In the genomic region with DNA sequence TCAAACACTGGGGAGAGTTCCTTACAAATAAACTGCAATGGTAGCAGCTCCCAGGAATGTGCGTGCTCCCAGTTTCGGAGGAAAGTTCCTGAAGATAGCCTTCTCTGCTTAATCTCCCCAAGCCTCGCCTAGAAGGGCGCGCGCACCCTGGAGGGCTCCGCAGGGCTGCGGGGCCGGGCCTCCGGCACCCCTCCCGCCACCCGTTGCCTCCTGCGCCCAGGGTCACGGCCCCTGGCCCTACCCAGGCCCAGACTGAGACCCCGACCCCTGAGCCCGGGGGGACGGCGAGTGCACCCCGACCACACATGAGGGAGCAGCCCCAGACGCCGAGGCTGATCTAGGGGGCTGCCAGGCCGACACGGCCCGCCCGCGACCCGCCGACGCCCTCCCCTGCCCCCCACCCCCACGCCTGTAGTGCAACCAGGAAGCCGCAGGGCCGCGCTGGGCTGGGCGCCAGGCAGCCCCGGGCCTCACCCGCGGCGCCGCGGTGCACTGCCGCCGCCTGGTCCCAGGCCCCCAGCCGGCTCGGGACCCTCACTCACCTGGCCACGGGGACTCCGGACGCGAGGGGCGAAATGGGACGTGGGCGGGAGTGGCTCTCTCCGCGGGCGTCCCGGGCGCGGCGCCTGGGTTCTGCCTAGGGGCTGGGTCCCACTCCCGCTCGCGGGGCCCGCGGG, we compare ENCODE assay signal across 8 cellular contexts. TPM values are rescaled to one million over a fixed set of nuclear protein-coding genes. Genes with fewer than 3 reads are reported as not detected.
DNase-seq lines count a peak whose midpoint lies in the region; ATAC-seq and TF ChIP-seq lines count a peak whose summit lies in the region.

No MANE protein-coding gene starts in this region.

- peaks cover 40% of the 10 kb centered on the region for H3K4me1 Mint-ChIP-seq in MCF 10A (ENCODE audit: insufficient read depth, unreplicated experiment)

- POLR2A ChIA-PET in MCF 10A (lab: Yijun Ruan, JAX) = interaction anchor here (0.6 to 3.4 kb wide), 18 partner anchors 9 to 126 kb away, joined by 3 to 31 read pairs (median 4); no protein-coding TSS in a partner anchor

- peak; percentile 42 for ATAC-seq in HG02852 (IDR thresholded peaks at IDR 0.05; ENCODE audit: unreplicated experiment)

- no peaks in the 10 kb centered on the region for H3K36me3 Mint-ChIP-seq in MCF 10A (ENCODE audit: insufficient read depth, unreplicated experiment)

- no peaks in the 10 kb centered on the region for H3K9me3 ChIP-seq in Peyer's patch

- H3K27ac ChIP-seq in Peyer's patch = peak overlapping the region; percentile 99 to 100 (median 99)

- TF ChIP-seq CTCF in Peyer's patch (IDR thresholded peaks at IDR 0.05) (peak in 2 of 6 experiments; percentile 3 to 23), MCF 10A (IDR thresholded peaks at IDR 0.05; ENCODE audit: unreplicated experiment) (no peak)

- no peaks in the 10 kb centered on the region for H3K27me3 Mint-ChIP-seq in MCF 10A (ENCODE audit: insufficient read depth, unreplicated experiment)

- CTCF ChIA-PET in MCF 10A (lab: Yijun Ruan, JAX) = interaction anchor here (0.6 to 1.5 kb wide), 4 partner anchors 9 to 137 kb away, joined by 3 to 4 read pairs (median 4); no protein-coding TSS in a partner anchor

- BruUV-seq in MCF 10A (replicated peaks; lab: Mats Ljungman, UMichigan) = no TSS peak

- TF ChIP-seq POLR2A in Peyer's patch (IDR thresholded peaks at IDR 0.05) = no peak

- peak; percentile 42 for DNase-seq in activated CD4-positive, alpha-beta T cell treated with anti-CD3 and anti-CD28 coated beads for 48 hours
- DNase-seq in activated CD4-positive, alpha-beta T cell treated with anti-CD3 and anti-CD28 coated beads for 1 hour = no peak
- DNase-seq in Peyer's patch (peak in 1 of 3 donors; percentile 68), MCF 10A (ENCODE audit: unreplicated experiment) (no peak), kidney tubule cell (ENCODE audit: low spot score) (peak; percentile 31), iPS-NIHi7 (ENCODE audit: extremely low spot score) (no peak)
- peak; percentile 40 to 84 (median 58) for DNase-seq in stimulated activated naive CD4-positive, alpha-beta T cell (lab: John Stamatoyannopoulos, UW)

- no peaks in the 10 kb centered on the region for H3K9me3 Mint-ChIP-seq in MCF 10A (ENCODE audit: unreplicated experiment)

- no peaks in the 10 kb centered on the region for H3K27me3 ChIP-seq in Peyer's patch

- H3K4me3 Mint-ChIP-seq in MCF 10A (ENCODE audit: unreplicated experiment) = peak overlapping the region; percentile 77

- no peaks in the 10 kb centered on the region for H3K36me3 ChIP-seq in Peyer's patch

- H3K27ac Mint-ChIP-seq in MCF 10A (ENCODE audit: low read depth, unreplicated experiment) = peak overlapping the region; percentile 88

- peaks cover 7 to 53% (median 24%) of the 10 kb centered on the region in 4 donors for H3K4me1 ChIP-seq in Peyer's patch

- peak overlapping the region; percentile 85 to 99 (median 96) for H3K4me3 ChIP-seq in Peyer's patch

- intact Hi-C loops in MCF 10A (cut with micrococcal nuclease) = loop anchor here (1.0 to 5.0 kb wide), 3 partner anchors 40 to 128 kb away; partner anchors contain the start of gene TMEM254

RNA-seq across cellular contexts. Expression of gene ANXA11, which starts 0.4 kb away (rescaled TPM):
- total RNA-seq in Peyer's patch = 100 to 1,000 TPM; 110 to 269 (median 238) TPM
- 68.5 and 93.8 TPM in 2 replicates for total RNA-seq in MCF 10A (2022)

Comparison
In these comparisons a context has a peak if more than half of its experiments do, and no peak if none do; other contexts are left out.
1. DNase-seq: peak in activated CD4-positive, alpha-beta T cell treated with anti-CD3 and anti-CD28 coated beads for 48 hours (single experiment), kidney tubule cell (single experiment) and stimulated activated naive CD4-positive, alpha-beta T cell (6 of 6); none in activated CD4-positive, alpha-beta T cell treated with anti-CD3 and anti-CD28 coated beads for 1 hour (single experiment), MCF 10A (single experiment) and iPS-NIHi7 (single experiment).